ENCODE assay signal across 8 cellular contexts in genomic region chr3:32934150-32934742, GRCh38. TPM values are rescaled to one million over a fixed set of nuclear protein-coding genes. Genes with fewer than 3 reads are reported as not detected.
A peak's percentile ranks its signal among the peaks of the same experiment; 100 is the strongest.
DNase-seq lines count a peak whose midpoint lies in the region; ATAC-seq, FAIRE-seq and TF ChIP-seq lines count a peak whose summit lies in the region.

No MANE protein-coding gene starts in this region.

- H3K27ac ChIP-seq in VCaP = no peak overlapping the region

- no peaks in the 10 kb centered on the region for H3K36me3 ChIP-seq in kidney epithelial cell (ENCODE audit: control insufficient read depth, insufficient read depth, low read length)

- no peak overlapping the region for H3K4me3 ChIP-seq in kidney epithelial cell (ENCODE audit: low read depth, low read length)

- TF ChIP-seq CTCF in VCaP (conservative IDR thresholded peaks at IDR 0.05) = peak; percentile 94
- TF ChIP-seq CTCF in kidney epithelial cell (IDR thresholded peaks at IDR 0.05; ENCODE audit: insufficient read depth, low read length, poor library complexity, severe bottlenecking) = peak; percentile 74

- ATAC-seq in HG03442 (IDR thresholded peaks at IDR 0.05; ENCODE audit: unreplicated experiment) (no peak), HG03460 (IDR thresholded peaks at IDR 0.05; ENCODE audit: unreplicated experiment) (no peak), HG02588 (IDR thresholded peaks at IDR 0.05; ENCODE audit: unreplicated experiment) (no peak)

- H3K27me3 ChIP-seq in kidney epithelial cell (ENCODE audit: control insufficient read depth, insufficient read depth, low read length) = no peaks in the 10 kb centered on the region

- FAIRE-seq in GM18507 (lab: Jason Lieb, UNC) = peak; percentile 49

- DNase-seq in AG20443 (ENCODE audit: low spot score) = peak; percentile 34
- DNase-seq in GM18507 (ENCODE audit: extremely low spot score, insufficient read length, low read depth) = no peak
- DNase-seq in kidney epithelial cell (ENCODE audit: low read depth) = no peak
- DNase-seq in H4 (ENCODE audit: low spot score) = no peak

RNA-seq across cellular contexts. Expression of gene CCR4, which starts 17.2 kb away (rescaled TPM):
- total RNA-seq in kidney epithelial cell = not detected in 2 replicates
- total RNA-seq in H4 (2014; rRNA removed; shearing (Covaris generic)) = not detected in 2 replicates
